ENCODE assay signal across 13 cellular contexts in genomic region chr14:41280745-41281144, GRCh38.
A peak's percentile ranks its signal among the peaks of the same experiment; 100 is the strongest.
DNase-seq lines count a peak whose midpoint lies in the region; ATAC-seq and TF ChIP-seq lines count a peak whose summit lies in the region.
"Had no signal": no experiment of that assay in that cellular context is flagged by ENCODE, and none has a peak within 500 bp of the region (broad histone marks: within the 10 kb centered on the region; RNA-seq: fewer than 3 reads in every experiment).

No MANE protein-coding gene starts in this region.

- no peak overlapping the region for H3K27ac ChIP-seq in breast epithelium
- no peak overlapping the region for H3K27ac ChIP-seq in OCI-LY3 (ENCODE audit: low read length)
- no peak overlapping the region for H3K27ac ChIP-seq in uterus
- H3K27ac ChIP-seq: BLaER1 treated with 17β-estradiol and CSF1 and Interleukin-3, amounts not matched to agents 10 nM and 100 nM; coronary artery had no signal

- H3K4me3 ChIP-seq in breast epithelium (no peak overlapping the region), OCI-LY3 (ENCODE audit: low read length) (no peak overlapping the region), fibroblast of the aortic adventitia (ENCODE audit: low read depth, low read length) (no peak overlapping the region), uterus (no peak overlapping the region)
- H3K4me3 ChIP-seq: BLaER1 treated with 17β-estradiol and CSF1 and Interleukin-3, amounts not matched to agents 10 nM and 100 nM; coronary artery had no signal

- peak; percentile 25 for TF ChIP-seq CTCF in MCF 10A (IDR thresholded peaks at IDR 0.05; ENCODE audit: unreplicated experiment)
- no peak for TF ChIP-seq CTCF in breast epithelium (IDR thresholded peaks at IDR 0.05)
- peak; percentile 46 for TF ChIP-seq CTCF in OCI-LY3 (IDR thresholded peaks at IDR 0.05; ENCODE audit: low read depth, low read length)
- TF ChIP-seq CTCF in fibroblast of the aortic adventitia (IDR thresholded peaks at IDR 0.05; ENCODE audit: insufficient read depth, low read length), result no peak
- TF ChIP-seq CTCF in type B pancreatic cell (conservative IDR thresholded peaks at IDR 0.05), result peak; percentile 65
- no peak for TF ChIP-seq CTCF in uterus (IDR thresholded peaks at IDR 0.05)

- no peak overlapping the region for H3K4me2 ChIP-seq in OCI-LY3 (ENCODE audit: low read length)
- H3K4me2 ChIP-seq: BLaER1 treated with 17β-estradiol and CSF1 and Interleukin-3, amounts not matched to agents 10 nM and 100 nM had no signal

- intact Hi-C loops in MCF 10A (cut with micrococcal nuclease) (no loop called here), breast epithelium (cut with DNase I; ENCODE audit: low total_unique reads) (no loop called here), uterus (cut with DNase I; ENCODE audit: low total_unique reads) (no loop called here)

- H3K27me3 Mint-ChIP-seq in MCF 10A (ENCODE audit: insufficient read depth, unreplicated experiment) (peaks cover 20% of the 10 kb centered on the region), type B pancreatic cell (no peaks in the 10 kb centered on the region)

- no peak for TF ChIP-seq POLR2A in breast epithelium (IDR thresholded peaks at IDR 0.05)
- TF ChIP-seq POLR2A in uterus (IDR thresholded peaks at IDR 0.05), result no peak

- H3K9me3 ChIP-seq in breast epithelium (no peaks in the 10 kb centered on the region), OCI-LY3 (ENCODE audit: insufficient read depth, low read length) (no peaks in the 10 kb centered on the region), uterus (no peaks in the 10 kb centered on the region)
- H3K9me3 ChIP-seq: BLaER1 treated with 17β-estradiol and CSF1 and Interleukin-3, amounts not matched to agents 10 nM and 100 nM had no signal

- H3K36me3 Mint-ChIP-seq in MCF 10A (ENCODE audit: insufficient read depth, unreplicated experiment), result no peaks in the 10 kb centered on the region
- H3K36me3 Mint-ChIP-seq in type B pancreatic cell, result no peaks in the 10 kb centered on the region
- H3K36me3 Mint-ChIP-seq: natural killer cell had no signal

- H3K4me3 Mint-ChIP-seq in MCF 10A (ENCODE audit: unreplicated experiment) (no peak overlapping the region), type B pancreatic cell (no peak overlapping the region)
- H3K4me3 Mint-ChIP-seq: activated T-cell treated with anti-CD3 and anti-CD28 coated beads, Interleukin-2, amount 50 U/mL, for 72 hours; natural killer cell had no signal

- no peaks in the 10 kb centered on the region for H3K36me3 ChIP-seq in breast epithelium
- no peaks in the 10 kb centered on the region for H3K36me3 ChIP-seq in OCI-LY3 (replicated peaks; ENCODE audit: low read depth, low read length)
- H3K36me3 ChIP-seq in uterus, result no peaks in the 10 kb centered on the region
- H3K36me3 ChIP-seq: BLaER1 treated with 17β-estradiol and CSF1 and Interleukin-3, amounts not matched to agents 10 nM and 100 nM had no signal

- H3K27ac Mint-ChIP-seq in MCF 10A (ENCODE audit: low read depth, unreplicated experiment) (no peak overlapping the region), type B pancreatic cell (no peak overlapping the region)
- H3K27ac Mint-ChIP-seq: activated T-cell treated with anti-CD3 and anti-CD28 coated beads, Interleukin-2, amount 50 U/mL, for 72 hours; natural killer cell had no signal

- no TSS peak for BruUV-seq in MCF 10A (replicated peaks; lab: Mats Ljungman, UMichigan)

- CTCF ChIA-PET in MCF 10A (lab: Yijun Ruan, JAX), result interaction anchor here (0.6 to 1.2 kb wide), 4 partner anchors 20 to 1000 kb away, joined by 3 to 5 read pairs (median 4); no protein-coding TSS in a partner anchor

- H3K9ac ChIP-seq in OCI-LY3 (ENCODE audit: low read length), result no peak overlapping the region
- H3K9ac ChIP-seq: BLaER1 treated with 17β-estradiol and CSF1 and Interleukin-3, amounts not matched to agents 10 nM and 100 nM had no signal

- H3K79me2 ChIP-seq in OCI-LY3 (ENCODE audit: low read length), result no peaks in the 10 kb centered on the region

- H3K4me1 Mint-ChIP-seq in MCF 10A (ENCODE audit: insufficient read depth, unreplicated experiment) (no peaks in the 10 kb centered on the region), type B pancreatic cell (ENCODE audit: unreplicated experiment) (no peaks in the 10 kb centered on the region)
- H3K4me1 Mint-ChIP-seq: natural killer cell had no signal

- POLR2A ChIA-PET in MCF 10A (lab: Yijun Ruan, JAX), result interaction anchor here (0.5 kb wide), 1 partner anchor 1454 kb away, joined by 3 read pairs; no protein-coding TSS in a partner anchor

- H4K20me1 ChIP-seq in OCI-LY3 (ENCODE audit: insufficient read depth, low read length), result no peaks in the 10 kb centered on the region
- H4K20me1 ChIP-seq: BLaER1 treated with 17β-estradiol and CSF1 and Interleukin-3, amounts not matched to agents 10 nM and 100 nM had no signal

- H3K27me3 ChIP-seq in breast epithelium (no peaks in the 10 kb centered on the region), OCI-LY3 (ENCODE audit: low read depth, low read length) (no peaks in the 10 kb centered on the region), uterus (no peaks in the 10 kb centered on the region)
- H3K27me3 ChIP-seq: BLaER1 treated with 17β-estradiol and CSF1 and Interleukin-3, amounts not matched to agents 10 nM and 100 nM had no signal

- H2AFZ ChIP-seq in OCI-LY3 (ENCODE audit: low read depth, low read length), result no peak overlapping the region

- ATAC-seq in GM18520 (IDR thresholded peaks at IDR 0.05; ENCODE audit: unreplicated experiment), result no peak
- ATAC-seq in HG03520 (IDR thresholded peaks at IDR 0.05; ENCODE audit: unreplicated experiment), result no peak
- ATAC-seq: activated T-cell treated with anti-CD3 and anti-CD28 coated beads, Interleukin-2, amount 50 U/mL, for 72 hours; natural killer cell had no signal

- peak; percentile 25 for DNase-seq in MCF 10A (ENCODE audit: unreplicated experiment)
- DNase-seq in breast epithelium (ENCODE audit: low spot score in 2 of 2), result no peak
- peak; percentile 22 for DNase-seq in fibroblast of the aortic adventitia (ENCODE audit: low read depth)
- DNase-seq in type B pancreatic cell (ENCODE audit: extremely low spot score, unreplicated experiment), result no peak
- DNase-seq in uterus, result no peak
- DNase-seq: activated T-cell treated with anti-CD3 and anti-CD28 coated beads, Interleukin-2, amount 50 U/mL, for 72 hours; hypothalamus; natural killer cell had no signal

- H3K4me1 ChIP-seq in breast epithelium, result no peaks in the 10 kb centered on the region
- H3K4me1 ChIP-seq in OCI-LY3 (ENCODE audit: low read length), result no peaks in the 10 kb centered on the region
- H3K4me1 ChIP-seq in uterus, result no peaks in the 10 kb centered on the region
- H3K4me1 ChIP-seq: BLaER1 treated with 17β-estradiol and CSF1 and Interleukin-3, amounts not matched to agents 10 nM and 100 nM had no signal

- H3K9me3 Mint-ChIP-seq in MCF 10A (ENCODE audit: unreplicated experiment) (no peaks in the 10 kb centered on the region), type B pancreatic cell (no peaks in the 10 kb centered on the region)

Comparison
In these comparisons a context has a peak if more than half of its experiments do, and no peak if none do; other contexts are left out.
1. DNase-seq: peak in MCF 10A (single experiment) and fibroblast of the aortic adventitia (single experiment); none in breast epithelium (0 of 2), type B pancreatic cell (single experiment) and uterus (0 of 2).
2. CTCF ChIP-seq: peak in MCF 10A (single experiment), OCI-LY3 (single experiment) and type B pancreatic cell (single experiment); none in breast epithelium (0 of 3), fibroblast of the aortic adventitia (single experiment) and uterus (0 of 4).